20 cellular contexts compared by ENCODE assay signal in the genomic region with DNA sequence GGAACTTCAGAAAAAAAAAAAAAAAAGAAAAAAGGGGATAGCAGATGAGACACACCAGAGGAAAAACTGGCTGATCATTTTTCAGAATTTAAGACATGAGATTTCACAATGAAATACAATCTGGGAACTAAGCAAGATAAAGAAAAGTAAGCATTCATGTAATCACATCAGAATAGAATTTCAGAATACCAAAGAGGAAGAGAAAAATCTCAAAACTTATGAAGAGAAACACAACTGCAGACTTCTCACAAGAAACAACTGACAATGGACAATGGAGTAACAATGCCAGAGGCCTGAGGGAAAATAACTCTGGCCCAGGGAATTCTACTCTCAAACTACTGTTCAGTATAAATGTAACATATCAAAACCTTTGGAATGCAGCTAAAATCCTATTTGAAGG. TPM values are rescaled to one million over a fixed set of nuclear protein-coding genes. Genes with fewer than 3 reads are reported as not detected.
"Had no signal": no experiment of that assay in that cellular context is flagged by ENCODE, and none has a peak within 500 bp of the region (broad histone marks: within the 10 kb centered on the region; RNA-seq: fewer than 3 reads in every experiment).

No MANE protein-coding gene starts in this region.

- H3K4me3 ChIP-seq: body of pancreas, heart left ventricle, tibial artery had no signal

- H3K27me3 Mint-ChIP-seq: activated B cell treated with CpG ODN at 0.5 μM for 24 hours; activated CD4-positive, alpha-beta T cell treated with anti-CD3 and anti-CD28 coated beads for 36 hours; stimulated activated naive CD8-positive, alpha-beta T cell treated with anti-CD3 and anti-CD28 coated beads, Interleukin-15, amount 100 ng/mL, for 72 hours; T-helper 17 cell had no signal

- H3K36me3 ChIP-seq: heart left ventricle, tibial artery had no signal

- H3K27ac ChIP-seq: body of pancreas, heart left ventricle, tibial artery had no signal

- H3K36me3 Mint-ChIP-seq: stimulated activated effector memory CD8-positive, alpha-beta T cell treated with anti-CD3 and anti-CD28 coated beads, Interleukin-12 subunit alpha, Interleukin-12 subunit beta, amount 100 ng/mL, for 72 hours had no signal

- H3K9me3 Mint-ChIP-seq: stimulated activated effector memory CD8-positive, alpha-beta T cell treated with anti-CD3 and anti-CD28 coated beads, Interleukin-12 subunit alpha, Interleukin-12 subunit beta, amount 100 ng/mL, for 72 hours had no signal

- H3K9me3 ChIP-seq: body of pancreas had no signal

- H3K4me1 ChIP-seq: heart left ventricle, tibial artery had no signal

- H3K27me3 ChIP-seq: body of pancreas, heart left ventricle, tibial artery had no signal

- H3K4me3 Mint-ChIP-seq: activated B cell treated with CpG ODN at 0.5 μM for 24 hours; activated CD4-positive, alpha-beta T cell treated with anti-CD3 and anti-CD28 coated beads for 36 hours; activated naive CD4-positive, alpha-beta T cell treated with anti-CD3 and anti-CD28 coated beads for 36 hours; nephron progenitor cell; stimulated activated effector memory CD8-positive, alpha-beta T cell treated with anti-CD3 and anti-CD28 coated beads, Interleukin-12 subunit alpha, Interleukin-12 subunit beta, amount 100 ng/mL, for 72 hours; stimulated activated naive CD8-positive, alpha-beta T cell treated with anti-CD3 and anti-CD28 coated beads, Interleukin-15, amount 100 ng/mL, for 72 hours; T-helper 17 cell had no signal

- H3K4me1 Mint-ChIP-seq: activated B cell treated with CpG ODN at 0.5 μM for 24 hours; activated CD4-positive, alpha-beta T cell treated with anti-CD3 and anti-CD28 coated beads for 36 hours; stimulated activated effector memory CD8-positive, alpha-beta T cell treated with anti-CD3 and anti-CD28 coated beads, Interleukin-12 subunit alpha, Interleukin-12 subunit beta, amount 100 ng/mL, for 72 hours; stimulated activated naive CD8-positive, alpha-beta T cell treated with anti-CD3 and anti-CD28 coated beads, Interleukin-15, amount 100 ng/mL, for 72 hours; T-helper 17 cell had no signal

- DNase-seq: activated B cell treated with CpG ODN at 0.5 μM for 24 hours; activated CD4-positive, alpha-beta T cell treated with anti-CD3 and anti-CD28 coated beads for 36 hours; activated CD4-positive, alpha-beta T cell treated with anti-CD3 and anti-CD28 coated beads, Interleukin-2, amount 50 U/mL, for 48 hours; activated naive CD4-positive, alpha-beta T cell treated with anti-CD3 and anti-CD28 coated beads for 36 hours; activated T-cell treated with anti-CD3 and anti-CD28 coated beads, Interleukin-2, amount 50 U/mL, for 48 hours; anterior cingulate cortex; body of pancreas; dermis blood vessel endothelial cell; effector memory CD4-positive, alpha-beta T cell; heart left ventricle; left ventricle myocardium superior; nephron progenitor cell; nucleus accumbens; posterior cingulate gyrus; small intestine; stimulated activated CD4-positive, alpha-beta T cell treated with anti-CD3 and anti-CD28 coated beads, Interleukin-2, amount 100 ng/mL, for 24 hours; stimulated activated naive CD8-positive, alpha-beta T cell treated with anti-CD3 and anti-CD28 coated beads, Interleukin-15, amount 100 ng/mL, for 72 hours; T-helper 17 cell had no signal

- H3K27ac Mint-ChIP-seq: activated B cell treated with CpG ODN at 0.5 μM for 24 hours; activated CD4-positive, alpha-beta T cell treated with anti-CD3 and anti-CD28 coated beads for 36 hours; activated naive CD4-positive, alpha-beta T cell treated with anti-CD3 and anti-CD28 coated beads for 36 hours; nephron progenitor cell; stimulated activated effector memory CD8-positive, alpha-beta T cell treated with anti-CD3 and anti-CD28 coated beads, Interleukin-12 subunit alpha, Interleukin-12 subunit beta, amount 100 ng/mL, for 72 hours; T-helper 17 cell had no signal

RNA-seq across cellular contexts. Expression of gene RRM2, which starts 13.2 kb away (rescaled TPM):
- total RNA-seq: body of pancreas had no signal

RNA-seq across cellular contexts. Expression of gene CYS1, which starts 29.1 kb away (rescaled TPM):
- total RNA-seq: activated CD4-positive, alpha-beta T cell treated with anti-CD3 and anti-CD28 coated beads for 36 hours; activated naive CD4-positive, alpha-beta T cell treated with anti-CD3 and anti-CD28 coated beads for 36 hours; T-helper 17 cell had no signal
